In genomic region chr3:170274641-170275040, GRCh38 we compare ENCODE assay signal across 23 cellular contexts. TPM values are rescaled to one million over a fixed set of nuclear protein-coding genes. Genes with fewer than 3 reads are reported as not detected.
DNase-seq lines count a peak whose midpoint lies in the region; ATAC-seq and TF ChIP-seq lines count a peak whose summit lies in the region.
"Had no signal": no experiment of that assay in that cellular context is flagged by ENCODE, and none has a peak within 500 bp of the region (broad histone marks: within the 10 kb centered on the region; RNA-seq: fewer than 3 reads in every experiment).

No MANE protein-coding gene starts in this region.

- in situ Hi-C loops in GM13977 (cut with MboI; ENCODE audit: low pct_unique_long_range_greater_than_20kb, low sequenced_read_pairs, unreplicated experiment): no loop called here

- ATAC-seq in HG02852 (IDR thresholded peaks at IDR 0.05; ENCODE audit: unreplicated experiment) (peak; percentile 47), GM19023 (IDR thresholded peaks at IDR 0.05; ENCODE audit: unreplicated experiment) (no peak)
- ATAC-seq in activated T-helper 17 cell treated with anti-CD3 and anti-CD28 coated beads, Interleukin-2, amount 50 U/mL, for 72 hours (replicated peaks): peak; percentile 26
- peak; percentile 60 for ATAC-seq in stimulated activated effector memory CD8-positive, alpha-beta T cell treated with anti-CD3 and anti-CD28 coated beads, Interleukin-12 subunit alpha, Interleukin-12 subunit beta, amount 100 ng/mL, for 72 hours
- ATAC-seq: Panc1 had no signal

- H3K4me3 Mint-ChIP-seq in activated T-helper 17 cell treated with anti-CD3 and anti-CD28 coated beads, Interleukin-2, amount 50 U/mL, for 72 hours: no peak overlapping the region
- H3K4me3 Mint-ChIP-seq in stimulated activated effector memory CD8-positive, alpha-beta T cell treated with anti-CD3 and anti-CD28 coated beads, Interleukin-12 subunit alpha, Interleukin-12 subunit beta, amount 100 ng/mL, for 72 hours: no peak overlapping the region
- H3K4me3 Mint-ChIP-seq: H9 had no signal

- H3K27me3 Mint-ChIP-seq in activated T-helper 17 cell treated with anti-CD3 and anti-CD28 coated beads, Interleukin-2, amount 50 U/mL, for 72 hours: no peaks in the 10 kb centered on the region

- no peaks in the 10 kb centered on the region for H3K9me3 Mint-ChIP-seq in activated T-helper 17 cell treated with anti-CD3 and anti-CD28 coated beads, Interleukin-2, amount 50 U/mL, for 72 hours
- H3K9me3 Mint-ChIP-seq in stimulated activated effector memory CD8-positive, alpha-beta T cell treated with anti-CD3 and anti-CD28 coated beads, Interleukin-12 subunit alpha, Interleukin-12 subunit beta, amount 100 ng/mL, for 72 hours: no peaks in the 10 kb centered on the region
- H3K9me3 Mint-ChIP-seq: H9 had no signal

- peaks cover 19% of the 10 kb centered on the region for H3K4me1 Mint-ChIP-seq in activated T-helper 17 cell treated with anti-CD3 and anti-CD28 coated beads, Interleukin-2, amount 50 U/mL, for 72 hours
- H3K4me1 Mint-ChIP-seq in stimulated activated effector memory CD8-positive, alpha-beta T cell treated with anti-CD3 and anti-CD28 coated beads, Interleukin-12 subunit alpha, Interleukin-12 subunit beta, amount 100 ng/mL, for 72 hours: peaks cover 30% of the 10 kb centered on the region
- H3K4me1 Mint-ChIP-seq: H9 had no signal

- H3K36me3 Mint-ChIP-seq in activated T-helper 17 cell treated with anti-CD3 and anti-CD28 coated beads, Interleukin-2, amount 50 U/mL, for 72 hours (ENCODE audit: low read depth): peaks cover 79% of the 10 kb centered on the region
- peaks cover 80% of the 10 kb centered on the region for H3K36me3 Mint-ChIP-seq in stimulated activated effector memory CD8-positive, alpha-beta T cell treated with anti-CD3 and anti-CD28 coated beads, Interleukin-12 subunit alpha, Interleukin-12 subunit beta, amount 100 ng/mL, for 72 hours

- no peak for TF ChIP-seq CTCF in GM13977 (IDR thresholded peaks at IDR 0.05; ENCODE audit: extremely low read depth, insufficient read depth, missing control alignments)

- DNase-seq in GM13977 (ENCODE audit: low spot score) (peak; percentile 12), NCI-H1092 (lab: John Stamatoyannopoulos, UW) (no peak), islet precursor cell (no peak)
- DNase-seq in stimulated activated effector memory CD8-positive, alpha-beta T cell treated with anti-CD3 and anti-CD28 coated beads, Interleukin-12 subunit alpha, Interleukin-12 subunit beta, amount 100 ng/mL, for 72 hours (ENCODE audit: low spot score in 2 of 2): no peak
- DNase-seq: BE2C; EL; GF-D8; GM23248; H9; KBM-7; NCI-H1092 treated with DMSO at 0.1 percent for 48 hours; NCI-H146; NCI-H2029; NCI-H226; NCI-H510A treated with DMSO at 0.1 percent for 48 hours; NCI-H748 treated with DMSO at 0.1 percent for 48 hours; NK-92 treated with Interleukin-12 subunit alpha and Interleukin-12 subunit beta, amount 100 ng/mL, for 24 hours; SIG-M5; SK-N-SH had no signal

- H3K27ac Mint-ChIP-seq in activated T-helper 17 cell treated with anti-CD3 and anti-CD28 coated beads, Interleukin-2, amount 50 U/mL, for 72 hours: no peak overlapping the region
- H3K27ac Mint-ChIP-seq in stimulated activated effector memory CD8-positive, alpha-beta T cell treated with anti-CD3 and anti-CD28 coated beads, Interleukin-12 subunit alpha, Interleukin-12 subunit beta, amount 100 ng/mL, for 72 hours: no peak overlapping the region
- H3K27ac Mint-ChIP-seq: H9 had no signal

RNA-seq across cellular contexts. Expression of gene PRKCI, which starts 52.4 kb away (rescaled TPM):
- total RNA-seq in activated T-helper 17 cell treated with anti-CD3 and anti-CD28 coated beads, Interleukin-2, amount 50 U/mL, for 72 hours: 10 to 100 TPM; 21.3 to 27.1 TPM
